Comparison of ENCODE assay signal across 9 cellular contexts in the genomic region with DNA sequence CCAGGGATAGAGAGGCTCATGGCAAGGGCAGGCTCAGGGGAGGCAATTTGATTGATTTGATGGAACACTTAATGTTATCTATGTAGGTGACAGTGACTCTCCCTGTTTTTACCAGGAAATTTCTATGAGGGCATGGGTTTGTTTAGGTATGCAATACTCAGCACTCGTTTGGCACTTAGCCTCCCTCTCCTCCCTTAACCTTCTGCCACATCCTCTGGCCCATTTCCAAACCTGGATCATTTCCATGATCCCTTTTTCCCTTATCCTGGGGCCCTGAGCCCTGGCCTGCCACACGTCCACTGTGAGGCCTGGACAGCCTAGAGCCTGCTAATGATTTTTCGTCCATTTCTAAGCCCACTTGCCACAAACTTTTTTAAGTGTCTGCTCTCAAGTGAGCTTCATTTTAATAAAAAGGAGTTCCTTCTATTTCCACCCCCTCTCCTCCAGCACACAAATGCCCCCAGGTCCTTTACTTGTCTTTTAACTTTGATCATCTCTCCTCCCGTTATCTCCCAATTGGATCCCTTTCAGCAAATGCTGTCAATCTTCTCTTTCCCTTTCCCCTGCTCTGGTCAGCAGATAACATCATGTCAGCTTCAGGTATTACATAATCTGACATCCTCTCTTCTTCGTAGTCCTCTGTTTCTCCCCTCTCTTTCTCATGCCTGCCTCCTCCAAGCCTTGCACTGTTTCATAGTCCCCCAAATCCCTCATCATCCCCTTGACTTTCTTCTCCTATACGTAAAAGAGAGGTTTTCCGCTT. TPM values are rescaled to one million over a fixed set of nuclear protein-coding genes. Genes with fewer than 3 reads are reported as not detected.
A peak's percentile ranks its signal among the peaks of the same experiment; 100 is the strongest.
DNase-seq lines count a peak whose midpoint lies in the region; ATAC-seq and TF ChIP-seq lines count a peak whose summit lies in the region.
"Had no signal": no experiment of that assay in that cellular context is flagged by ENCODE, and none has a peak within 500 bp of the region (broad histone marks: within the 10 kb centered on the region; RNA-seq: fewer than 3 reads in every experiment).

No MANE protein-coding gene starts in this region.

- TF ChIP-seq CTCF in esophagus muscularis mucosa (IDR thresholded peaks at IDR 0.05), result no peak

- H3K27me3 ChIP-seq in esophagus muscularis mucosa, result no peaks in the 10 kb centered on the region
- H3K27me3 ChIP-seq in trophoblast cell (ENCODE audit: insufficient read depth, low read length), result no peaks in the 10 kb centered on the region

- H4K12ac ChIP-seq in trophoblast cell (ENCODE audit: low read depth, low read length), result no peak overlapping the region

- no peak overlapping the region for H2BK5ac ChIP-seq in trophoblast cell (ENCODE audit: low read depth, low read length, poor library complexity)

- H3K18ac ChIP-seq in trophoblast cell (ENCODE audit: low read length), result no peak overlapping the region

- H3K79me1 ChIP-seq in trophoblast cell (ENCODE audit: low read length), result no peaks in the 10 kb centered on the region

- no peak overlapping the region for H4K91ac ChIP-seq in trophoblast cell (ENCODE audit: low read depth, low read length)

- H2BK12ac ChIP-seq in trophoblast cell (ENCODE audit: low read length), result no peak overlapping the region

- TF ChIP-seq POLR2A in esophagus muscularis mucosa (IDR thresholded peaks at IDR 0.05; ENCODE audit: low read depth), result no peak

- no peak overlapping the region for H2AFZ ChIP-seq in trophoblast cell (ENCODE audit: insufficient read depth, low read length, poor library complexity)

- no peak for ATAC-seq in activated T-cell treated with anti-CD3 and anti-CD28 coated beads, Interleukin-2, amount 50 U/mL, for 4 hours
- no peak for ATAC-seq in GM21390 (IDR thresholded peaks at IDR 0.05; ENCODE audit: unreplicated experiment)

- no peak overlapping the region for H3K27ac Mint-ChIP-seq in activated T-cell treated with anti-CD3 and anti-CD28 coated beads, Interleukin-2, amount 50 U/mL, for 24 hours

- H3K9me3 ChIP-seq in esophagus muscularis mucosa (no peaks in the 10 kb centered on the region), trophoblast cell (ENCODE audit: insufficient read depth, low read depth, low read length) (no peaks in the 10 kb centered on the region)

- H3K27me3 Mint-ChIP-seq in activated T-cell treated with anti-CD3 and anti-CD28 coated beads, Interleukin-2, amount 50 U/mL, for 4 hours (ENCODE audit: low read depth), result no peaks in the 10 kb centered on the region
- no peaks in the 10 kb centered on the region for H3K27me3 Mint-ChIP-seq in activated T-cell treated with anti-CD3 and anti-CD28 coated beads, Interleukin-2, amount 50 U/mL, for 24 hours

- no peaks in the 10 kb centered on the region for H3K36me3 Mint-ChIP-seq in activated T-cell treated with anti-CD3 and anti-CD28 coated beads, Interleukin-2, amount 50 U/mL, for 4 hours (ENCODE audit: insufficient read depth)
- H3K36me3 Mint-ChIP-seq in activated T-cell treated with anti-CD3 and anti-CD28 coated beads, Interleukin-2, amount 50 U/mL, for 24 hours (ENCODE audit: low read depth), result no peaks in the 10 kb centered on the region

- H3K4me1 ChIP-seq in esophagus muscularis mucosa, result peaks cover 20 to 29% (median 24%) of the 10 kb centered on the region in 4 donors
- peaks cover 6 to 14% of the 10 kb centered on the region in 2 experiments for H3K4me1 ChIP-seq in trophoblast cell (ENCODE audit: control insufficient read depth in 1 of 2, insufficient read depth in 2 of 2, low read length in 2 of 2)

- no peak for TF ChIP-seq EP300 in esophagus muscularis mucosa (IDR thresholded peaks at IDR 0.05)

- intact Hi-C loops in esophagus muscularis mucosa (cut with DNase I), result no loop called here

- peak; percentile 28 for DNase-seq in ELR (ENCODE audit: low read depth)
- DNase-seq in NCI-H524 (lab: John Stamatoyannopoulos, UW), result peak; percentile 76 to 83
- peak; percentile 85 for DNase-seq in esophagus muscularis mucosa (ENCODE audit: extremely low spot score)
- no peak for DNase-seq in trophoblast cell
- no peak for DNase-seq in activated T-cell treated with anti-CD3 and anti-CD28 coated beads, Interleukin-2, amount 50 U/mL, for 4 hours
- no peak for DNase-seq in activated T-cell treated with anti-CD3 and anti-CD28 coated beads, Interleukin-2, amount 50 U/mL, for 24 hours
- DNase-seq in hippocampal formation (lab: John Stamatoyannopoulos, UW), result no peak
- DNase-seq: GF-D8 had no signal

- H4K8ac ChIP-seq in trophoblast cell (ENCODE audit: low read depth, low read length), result no peak overlapping the region

- WGBS in esophagus muscularis mucosa, result 59% methylated on average over 7 of the region's 7 CpGs
- WGBS in trophoblast cell (ENCODE audit: extremely low coverage, insufficient coverage, insufficient read length), result no CpG with 5 or more reads among the region's 7 CpGs

- no peaks in the 10 kb centered on the region for H3K36me3 ChIP-seq in esophagus muscularis mucosa
- H3K36me3 ChIP-seq in trophoblast cell (ENCODE audit: control insufficient read depth in 1 of 2, insufficient read depth in 2 of 2, low read length in 2 of 2), result no peaks in the 10 kb centered on the region

- H3K4me3 ChIP-seq in esophagus muscularis mucosa, result no peak overlapping the region
- H3K4me3 ChIP-seq in trophoblast cell (ENCODE audit: low read depth, low read length), result no peak overlapping the region

- H3K27ac ChIP-seq in esophagus muscularis mucosa (replicated peaks in 1 of 4) (peak overlapping the region in 2 of 4 donors; percentile 19 to 43), trophoblast cell (ENCODE audit: low read depth, low read length) (peak overlapping the region; percentile 51)

- H3K9ac ChIP-seq in trophoblast cell (ENCODE audit: low read length), result no peak overlapping the region

- H3K4ac ChIP-seq in trophoblast cell (ENCODE audit: low read depth, low read length), result no peak overlapping the region

- no peak overlapping the region for H3K4me2 ChIP-seq in trophoblast cell (ENCODE audit: low read length)

- no peak overlapping the region for H3K23ac ChIP-seq in trophoblast cell (ENCODE audit: low read length)

- H3K14ac ChIP-seq in trophoblast cell (ENCODE audit: low read length), result no peak overlapping the region

- no peaks in the 10 kb centered on the region for H3K79me2 ChIP-seq in trophoblast cell (ENCODE audit: control insufficient read depth, insufficient read depth, low read length, poor library complexity)

- H2BK120ac ChIP-seq in trophoblast cell (ENCODE audit: insufficient read depth, low read length, poor library complexity), result no peak overlapping the region

- no peaks in the 10 kb centered on the region for H3K9me3 Mint-ChIP-seq in activated T-cell treated with anti-CD3 and anti-CD28 coated beads, Interleukin-2, amount 50 U/mL, for 4 hours
- no peaks in the 10 kb centered on the region for H3K9me3 Mint-ChIP-seq in activated T-cell treated with anti-CD3 and anti-CD28 coated beads, Interleukin-2, amount 50 U/mL, for 24 hours

- H2AK5ac ChIP-seq in trophoblast cell (ENCODE audit: low read length), result no peak overlapping the region

- no peaks in the 10 kb centered on the region for H3K4me1 Mint-ChIP-seq in activated T-cell treated with anti-CD3 and anti-CD28 coated beads, Interleukin-2, amount 50 U/mL, for 4 hours (ENCODE audit: low read depth)
- no peaks in the 10 kb centered on the region for H3K4me1 Mint-ChIP-seq in activated T-cell treated with anti-CD3 and anti-CD28 coated beads, Interleukin-2, amount 50 U/mL, for 24 hours (ENCODE audit: low read depth)

- H3K4me3 Mint-ChIP-seq in activated T-cell treated with anti-CD3 and anti-CD28 coated beads, Interleukin-2, amount 50 U/mL, for 4 hours, result no peak overlapping the region
- no peak overlapping the region for H3K4me3 Mint-ChIP-seq in activated T-cell treated with anti-CD3 and anti-CD28 coated beads, Interleukin-2, amount 50 U/mL, for 24 hours

RNA-seq across cellular contexts. Expression of a gene that starts 37.8 kb away (rescaled TPM):
- 10 to 100 TPM; 51.1 to 80.8 (median 66.5) TPM for total RNA-seq in esophagus muscularis mucosa
- 81.0 and 84.6 TPM in 2 replicates for polyA plus RNA-seq in trophoblast cell (2013)
- total RNA-seq in activated T-cell treated with anti-CD3 and anti-CD28 coated beads, Interleukin-2, amount 50 U/mL, for 4 hours, result 10 to 100 TPM; 49.7 to 91.5 (median 56.9) TPM

Comparison
In these comparisons a context has a peak if more than half of its experiments do, and no peak if none do; other contexts are left out.
1. DNase-seq: peak in ELR (single experiment), NCI-H524 (2 of 2) and esophagus muscularis mucosa (single experiment); none in trophoblast cell (0 of 2), activated T-cell treated with anti-CD3 and anti-CD28 coated beads, Interleukin-2, amount 50 U/mL, for 4 hours (single experiment), activated T-cell treated with anti-CD3 and anti-CD28 coated beads, Interleukin-2, amount 50 U/mL, for 24 hours (single experiment) and hippocampal formation (0 of 2).